Comparison of ENCODE assay signal across 8 cellular contexts in genomic region chr10:80460399-80461207, GRCh38. TPM values are rescaled to one million over a fixed set of nuclear protein-coding genes. Genes with fewer than 3 reads are reported as not detected.
DNase-seq lines count a peak whose midpoint lies in the region; ATAC-seq, FAIRE-seq and TF ChIP-seq lines count a peak whose summit lies in the region.

No MANE protein-coding gene starts in this region.

- no peak overlapping the region for H3K4me2 ChIP-seq in neuronal stem cell (ENCODE audit: insufficient read depth, low read length, poor library complexity, severe bottlenecking)

- no peak overlapping the region for H3K4ac ChIP-seq in neuronal stem cell (ENCODE audit: low read length)

- H3K4me3 ChIP-seq in fibroblast of the aortic adventitia (ENCODE audit: low read depth, low read length) (no peak overlapping the region), neuronal stem cell (ENCODE audit: low read length in 2 of 2) (no peak overlapping the region)

- no peak overlapping the region for H2BK5ac ChIP-seq in neuronal stem cell (ENCODE audit: low read length)

- H2AK5ac ChIP-seq in neuronal stem cell (ENCODE audit: low read depth, low read length) = peak overlapping the region; percentile 49

- DNase-seq in H54 (ENCODE audit: insufficient read length, low spot score) (no peak), T-helper 17 cell (no peak), fibroblast of the aortic adventitia (ENCODE audit: low read depth) (peak; percentile 49), neuronal stem cell (ENCODE audit: low spot score) (no peak), GM20000 (ENCODE audit: low spot score) (no peak), GM10266 (ENCODE audit: extremely low spot score) (no peak)

- H3K14ac ChIP-seq in neuronal stem cell (ENCODE audit: low read length) = no peak overlapping the region

- peaks cover 7% of the 10 kb centered on the region for H3K36me3 Mint-ChIP-seq in T-helper 17 cell (ENCODE audit: low read depth)

- H3K4me1 Mint-ChIP-seq in T-helper 17 cell = peaks cover 84% of the 10 kb centered on the region

- H3K27ac Mint-ChIP-seq in T-helper 17 cell = peak overlapping the region; percentile 100

- no peaks in the 10 kb centered on the region for H3K9me3 ChIP-seq in T-helper 17 cell (ENCODE audit: control insufficient read depth, low read length, poor library complexity, severe bottlenecking)
- no peaks in the 10 kb centered on the region for H3K9me3 ChIP-seq in neuronal stem cell (replicated peaks in 1 of 2; ENCODE audit: control insufficient read depth in 2 of 2, insufficient read depth in 1 of 2, low read depth in 1 of 2, low read length in 2 of 2)

- H3K36me3 ChIP-seq in neuronal stem cell (replicated peaks in 1 of 2; ENCODE audit: control insufficient read depth in 2 of 2, insufficient read depth in 2 of 2, low read length in 2 of 2) = peaks cover 0 to 24% of the 10 kb centered on the region in 2 donors

- ATAC-seq in T-helper 17 cell (no peak), HG02642 (IDR thresholded peaks at IDR 0.05; ENCODE audit: poor library complexity, unreplicated experiment) (no peak)

- no peak overlapping the region for H2BK120ac ChIP-seq in neuronal stem cell (ENCODE audit: low read depth, low read length)

- TF ChIP-seq POLR2A in H54 (IDR thresholded peaks at IDR 0.05; ENCODE audit: low read depth, low read length) = no peak

- H3K27ac ChIP-seq in 22Rv1 = peak overlapping the region; percentile 89
- H3K27ac ChIP-seq in neuronal stem cell (replicated peaks; ENCODE audit: low read length) = peak overlapping the region; percentile 24

- H3K18ac ChIP-seq in neuronal stem cell (ENCODE audit: low read length) = peak overlapping the region; percentile 76

- peak; percentile 27 for FAIRE-seq in H54 (lab: Jason Lieb, UNC)

- TF ChIP-seq CTCF in 22Rv1 (IDR thresholded peaks at IDR 0.05) = peak; percentile 24
- no peak for TF ChIP-seq CTCF in fibroblast of the aortic adventitia (IDR thresholded peaks at IDR 0.05; ENCODE audit: insufficient read depth, low read length)
- no peak for TF ChIP-seq CTCF in GM20000 (IDR thresholded peaks at IDR 0.05; ENCODE audit: extremely low read depth, missing control alignments)
- no peak for TF ChIP-seq CTCF in GM10266 (IDR thresholded peaks at IDR 0.05; ENCODE audit: control insufficient read depth, insufficient read depth, low read depth, missing control alignments)

- whole genome bisulfite sequencing in neuronal stem cell (ENCODE audit: extremely low coverage in 2 of 2, insufficient read length in 2 of 2, insufficient replicate concordance in 1 of 2), 2 donors = no CpG with 5 or more reads among the region's 6 CpGs

- H3K23ac ChIP-seq in neuronal stem cell (ENCODE audit: low read depth, low read length, poor library complexity) = no peak overlapping the region

- H3K27me3 ChIP-seq in neuronal stem cell (ENCODE audit: control insufficient read depth in 3 of 3, insufficient read depth in 3 of 3, low read depth in 1 of 3, low read length in 3 of 3) = no peaks in the 10 kb centered on the region

- no peak overlapping the region for H2BK15ac ChIP-seq in neuronal stem cell (ENCODE audit: low read length)

- peaks cover 66 to 68% of the 10 kb centered on the region in 2 donors for H3K4me1 ChIP-seq in neuronal stem cell (ENCODE audit: control insufficient read depth in 2 of 2, insufficient read depth in 1 of 2, low read depth in 1 of 2, low read length in 2 of 2)

- H3K27me3 Mint-ChIP-seq in T-helper 17 cell = no peaks in the 10 kb centered on the region

- H4K91ac ChIP-seq in neuronal stem cell (ENCODE audit: low read depth, low read length, poor library complexity) = no peak overlapping the region

- H4K8ac ChIP-seq in neuronal stem cell (ENCODE audit: low read depth, low read length) = no peak overlapping the region

- H3K79me1 ChIP-seq in neuronal stem cell (ENCODE audit: low read depth, low read length) = peaks cover 11% of the 10 kb centered on the region

- H2BK12ac ChIP-seq in neuronal stem cell (ENCODE audit: low read length) = no peak overlapping the region

- H3K9ac ChIP-seq in neuronal stem cell (ENCODE audit: low read depth, low read length, poor library complexity) = no peak overlapping the region

- H3K4me3 Mint-ChIP-seq in T-helper 17 cell = peak overlapping the region; percentile 97

- no peak overlapping the region for H2AFZ ChIP-seq in neuronal stem cell (ENCODE audit: low read length)

RNA-seq across cellular contexts. Expression of gene TSPAN14, which starts 6.5 kb away (rescaled TPM):
- total RNA-seq in T-helper 17 cell (100 to 1,000 TPM; 118 to 139 TPM), fibroblast of the aortic adventitia (ENCODE audit: low replicate concordance) (21.3 and 107 TPM in 2 replicates)
- polyA plus RNA-seq in neuronal stem cell (2013, experiment 1 of 2) = 80.2 TPM
- polyA plus RNA-seq in neuronal stem cell (2013, experiment 2 of 2) = 80.5 TPM

RNA-seq across cellular contexts. Expression of gene PRXL2A, which starts 52.3 kb away (rescaled TPM):
- total RNA-seq in T-helper 17 cell (1 to 10 TPM in 1 of 2 donors, under 1 TPM in 1; 0.94 to 1.5 TPM), fibroblast of the aortic adventitia (ENCODE audit: low replicate concordance) (0.90 and 17.7 TPM in 2 replicates)
- polyA plus RNA-seq in neuronal stem cell (2013, experiment 1 of 2) = 118 TPM
- polyA plus RNA-seq in neuronal stem cell (2013, experiment 2 of 2) = 122 TPM
